ENCODE assay signal across 1 cellular context in the genomic region with DNA sequence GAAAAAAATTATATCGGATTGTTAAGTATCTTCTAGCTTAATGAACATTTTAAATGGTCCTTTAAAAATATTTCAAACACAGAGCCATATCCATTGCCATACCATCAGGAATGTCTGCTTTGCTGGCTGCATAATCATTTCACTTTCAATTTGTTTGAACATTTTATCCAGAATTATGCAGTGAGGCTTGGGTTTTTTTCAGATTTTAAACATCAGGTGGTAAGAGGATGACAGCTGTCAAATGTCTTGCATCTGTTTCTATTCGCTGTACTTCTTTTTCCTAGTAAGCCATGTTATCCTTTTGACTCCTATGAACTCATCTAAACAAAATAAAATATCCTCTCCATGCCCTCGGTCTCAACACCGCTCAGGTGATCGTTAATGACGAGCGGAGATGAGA.
TF ChIP-seq lines count a peak whose summit lies in the region.

No MANE protein-coding gene starts in this region.

TF ChIP-seq in K562, 482 proteins besides CTCF, POLR2A, EP300 and RAD21 (continued from another document):
- TF ChIP-seq, protein P1, sequence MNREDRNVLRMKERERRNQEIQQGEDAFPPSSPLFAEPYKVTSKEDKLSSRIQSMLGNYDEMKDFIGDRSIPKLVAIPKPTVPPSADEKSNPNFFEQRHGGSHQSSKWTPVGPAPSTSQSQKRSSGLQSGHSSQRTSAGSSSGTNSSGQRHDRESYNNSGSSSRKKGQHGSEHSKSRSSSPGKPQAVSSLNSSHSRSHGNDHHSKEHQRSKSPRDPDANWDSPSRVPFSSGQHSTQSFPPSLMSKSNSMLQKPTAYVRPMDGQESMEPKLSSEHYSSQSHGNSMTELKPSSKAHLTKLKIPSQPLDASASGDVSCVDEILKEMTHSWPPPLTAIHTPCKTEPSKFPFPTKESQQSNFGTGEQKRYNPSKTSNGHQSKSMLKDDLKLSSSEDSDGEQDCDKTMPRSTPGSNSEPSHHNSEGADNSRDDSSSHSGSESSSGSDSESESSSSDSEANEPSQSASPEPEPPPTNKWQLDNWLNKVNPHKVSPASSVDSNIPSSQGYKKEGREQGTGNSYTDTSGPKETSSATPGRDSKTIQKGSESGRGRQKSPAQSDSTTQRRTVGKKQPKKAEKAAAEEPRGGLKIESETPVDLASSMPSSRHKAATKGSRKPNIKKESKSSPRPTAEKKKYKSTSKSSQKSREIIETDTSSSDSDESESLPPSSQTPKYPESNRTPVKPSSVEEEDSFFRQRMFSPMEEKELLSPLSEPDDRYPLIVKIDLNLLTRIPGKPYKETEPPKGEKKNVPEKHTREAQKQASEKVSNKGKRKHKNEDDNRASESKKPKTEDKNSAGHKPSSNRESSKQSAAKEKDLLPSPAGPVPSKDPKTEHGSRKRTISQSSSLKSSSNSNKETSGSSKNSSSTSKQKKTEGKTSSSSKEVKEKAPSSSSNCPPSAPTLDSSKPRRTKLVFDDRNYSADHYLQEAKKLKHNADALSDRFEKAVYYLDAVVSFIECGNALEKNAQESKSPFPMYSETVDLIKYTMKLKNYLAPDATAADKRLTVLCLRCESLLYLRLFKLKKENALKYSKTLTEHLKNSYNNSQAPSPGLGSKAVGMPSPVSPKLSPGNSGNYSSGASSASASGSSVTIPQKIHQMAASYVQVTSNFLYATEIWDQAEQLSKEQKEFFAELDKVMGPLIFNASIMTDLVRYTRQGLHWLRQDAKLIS (CRISPR knock-in tag; IDR thresholded peaks at IDR 0.05) = no peak
- TF ChIP-seq, protein P2, sequence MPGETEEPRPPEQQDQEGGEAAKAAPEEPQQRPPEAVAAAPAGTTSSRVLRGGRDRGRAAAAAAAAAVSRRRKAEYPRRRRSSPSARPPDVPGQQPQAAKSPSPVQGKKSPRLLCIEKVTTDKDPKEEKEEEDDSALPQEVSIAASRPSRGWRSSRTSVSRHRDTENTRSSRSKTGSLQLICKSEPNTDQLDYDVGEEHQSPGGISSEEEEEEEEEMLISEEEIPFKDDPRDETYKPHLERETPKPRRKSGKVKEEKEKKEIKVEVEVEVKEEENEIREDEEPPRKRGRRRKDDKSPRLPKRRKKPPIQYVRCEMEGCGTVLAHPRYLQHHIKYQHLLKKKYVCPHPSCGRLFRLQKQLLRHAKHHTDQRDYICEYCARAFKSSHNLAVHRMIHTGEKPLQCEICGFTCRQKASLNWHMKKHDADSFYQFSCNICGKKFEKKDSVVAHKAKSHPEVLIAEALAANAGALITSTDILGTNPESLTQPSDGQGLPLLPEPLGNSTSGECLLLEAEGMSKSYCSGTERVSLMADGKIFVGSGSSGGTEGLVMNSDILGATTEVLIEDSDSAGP (CRISPR knock-in tag; IDR thresholded peaks at IDR 0.05) = 0 out of 2 replicates have a peak, but pooled peaks have one; percentile 16
